Comparison of ENCODE assay signal across 17 cellular contexts in genomic region chr17:47864791-47865216, GRCh38. TPM values are rescaled to one million over a fixed set of nuclear protein-coding genes. Genes with fewer than 3 reads are reported as not detected.
DNase-seq lines count a peak whose midpoint lies in the region; ATAC-seq and TF ChIP-seq lines count a peak whose summit lies in the region.
"Had no signal": no experiment of that assay in that cellular context is flagged by ENCODE, and none has a peak within 500 bp of the region (broad histone marks: within the 10 kb centered on the region; RNA-seq: fewer than 3 reads in every experiment).

No MANE protein-coding gene starts in this region.

- peaks cover 5% of the 10 kb centered on the region for H3K9me1 ChIP-seq in IMR-90 (ENCODE audit: insufficient read depth, low read length)

- TF ChIP-seq CTCF in IMR-90 (conservative IDR thresholded peaks at IDR 0.05; ENCODE audit: low read depth, low read length): no peak
- TF ChIP-seq CTCF in WERI-Rb-1 (IDR thresholded peaks at IDR 0.05; ENCODE audit: low read depth, low read length): no peak

- DNase-seq in activated CD4-positive, alpha-beta T cell treated with anti-CD3 and anti-CD28 coated beads for 48 hours: peak; percentile 39
- no peak for DNase-seq in activated CD4-positive, alpha-beta T cell treated with anti-CD3 and anti-CD28 coated beads, Interleukin-2, amount 50 U/mL, for 4 hours
- DNase-seq in IMR-90 (no peak), mesenchymal stem cell (no peak), HAP-1 (ENCODE audit: low spot score in 2 of 2) (no peak), pons (ENCODE audit: low spot score) (no peak), WERI-Rb-1 (no peak)
- DNase-seq: activated CD4-positive, CD25-positive, alpha-beta regulatory T cell; hippocampal formation; NCI-H524; SJCRH30 had no signal

- H3K27ac ChIP-seq in IMR-90 (ENCODE audit: insufficient read depth, low read length): no peak overlapping the region; the same call in 1 of the 2 replicates
- H3K27ac ChIP-seq in mesenchymal stem cell (ENCODE audit: low read length, poor library complexity, severe bottlenecking): no peak overlapping the region
- H3K27ac ChIP-seq in WERI-Rb-1: no peak overlapping the region
- H3K27ac ChIP-seq: HL-60, SJCRH30 had no signal

- 0 out of 2 replicates have a peak overlapping the region, but pooled peaks have one; percentile 8 for H3K14ac ChIP-seq in IMR-90 (replicated peaks; ENCODE audit: low read depth, low read length)
- H3K14ac ChIP-seq in mesenchymal stem cell (ENCODE audit: low read length in 2 of 2): no peak overlapping the region

- intact Hi-C loops in IMR-90 (cut with micrococcal nuclease): no loop called here

- no peak for ATAC-seq in IMR-90 (ENCODE audit: low read depth)

- H3K4ac ChIP-seq in IMR-90 (ENCODE audit: low read depth, low read length) (peak overlapping the region; percentile 22; the same call in 1 of the 2 replicates), mesenchymal stem cell (ENCODE audit: low read depth in 1 of 2, low read length in 2 of 2) (no peak overlapping the region)

- peaks cover 11% of the 10 kb centered on the region for H3K4me1 Mint-ChIP-seq in T-helper 1 cell treated with Interleukin-12 subunit alpha and Interleukin-12 subunit beta and Interleukin-4 antibody, amounts not matched to agents 30 μg/mL and 1 μg/mL, for 36 hours (ENCODE audit: low read depth)

- no peak overlapping the region for H3K9ac ChIP-seq in IMR-90 (ENCODE audit: low read depth, low read length)
- H3K9ac ChIP-seq in mesenchymal stem cell (ENCODE audit: low read length): peak overlapping the region; percentile 53

- no peaks in the 10 kb centered on the region for H3K9me3 Mint-ChIP-seq in T-helper 1 cell treated with Interleukin-12 subunit alpha and Interleukin-12 subunit beta and Interleukin-4 antibody, amounts not matched to agents 30 μg/mL and 1 μg/mL, for 36 hours

- H2BK15ac ChIP-seq in IMR-90 (ENCODE audit: low read depth, low read length) (0 out of 3 replicates have a peak overlapping the region, but pooled peaks have one; percentile 41), mesenchymal stem cell (ENCODE audit: low read depth, poor library complexity, severe bottlenecking) (no peak overlapping the region)

- in situ Hi-C loops in IMR-90 (cut with MboI; ENCODE audit: low sequenced_read_pairs): no loop called here
- in situ Hi-C loops in HAP-1 (cut with MboI; ENCODE audit: low sequenced_read_pairs): no loop called here

- POLR2A ChIA-PET in IMR-90 (lab: Charles Lee; ENCODE audit: unreplicated experiment): no interaction called here

- H3K4me3 ChIP-seq in IMR-90 (ENCODE audit: insufficient read depth, low read depth, low read length) (no peak overlapping the region), mesenchymal stem cell (ENCODE audit: insufficient read depth in 1 of 2, low read depth in 1 of 2, low read length in 2 of 2) (peak overlapping the region in 1 of 2 experiments; percentile 57), HAP-1 (no peak overlapping the region), WERI-Rb-1 (ENCODE audit: low read depth, low read length) (no peak overlapping the region)
- H3K4me3 ChIP-seq: SJCRH30 had no signal

- H3K27me3 Mint-ChIP-seq in T-helper 1 cell treated with Interleukin-12 subunit alpha and Interleukin-12 subunit beta and Interleukin-4 antibody, amounts not matched to agents 30 μg/mL and 1 μg/mL, for 36 hours (ENCODE audit: low read depth): peaks cover 19% of the 10 kb centered on the region

- CTCF ChIA-PET in IMR-90 (lab: Yijun Ruan, JAX): no interaction called here

- BruUV-seq in IMR-90 (replicated peaks; lab: Mats Ljungman, UMichigan): no TSS peak

- H4K91ac ChIP-seq in IMR-90 (ENCODE audit: insufficient read depth, low read depth, low read length) (peak overlapping the region; percentile 34; the same call in 1 of the 2 replicates), mesenchymal stem cell (ENCODE audit: low read length) (no peak overlapping the region)

- no peak overlapping the region for H2BK12ac ChIP-seq in mesenchymal stem cell (ENCODE audit: low read length in 2 of 2)

- H2BK5ac ChIP-seq in IMR-90 (ENCODE audit: low read depth, low read length, poor library complexity, severe bottlenecking) (no peak overlapping the region), mesenchymal stem cell (ENCODE audit: low read depth, low read length, poor library complexity, severe bottlenecking) (no peak overlapping the region)

- no peak overlapping the region for H2AK9ac ChIP-seq in IMR-90 (replicated peaks; ENCODE audit: low read depth, low read length, poor library complexity)

- peak overlapping the region; percentile 61 for H2BK120ac ChIP-seq in IMR-90 (ENCODE audit: low read depth, low read length)
- H2BK120ac ChIP-seq in mesenchymal stem cell (ENCODE audit: low read depth, low read length): no peak overlapping the region

- no peak overlapping the region for H3K18ac ChIP-seq in IMR-90 (ENCODE audit: low read depth, low read length)
- H3K18ac ChIP-seq in mesenchymal stem cell (ENCODE audit: low read depth in 1 of 2, low read length in 2 of 2): no peak overlapping the region

- no peaks in the 10 kb centered on the region for H4K20me1 ChIP-seq in IMR-90 (ENCODE audit: insufficient read depth, low read length)

- H3K4me1 ChIP-seq in IMR-90 (ENCODE audit: control insufficient read depth, insufficient read depth, low read length): peaks cover 8% of the 10 kb centered on the region
- peaks cover 6% of the 10 kb centered on the region for H3K4me1 ChIP-seq in mesenchymal stem cell (ENCODE audit: control insufficient read depth, insufficient read depth, low read depth, low read length)
- H3K4me1 ChIP-seq in HAP-1: no peaks in the 10 kb centered on the region
- H3K4me1 ChIP-seq: SJCRH30 had no signal

- TF ChIP-seq RAD21 in IMR-90 (IDR thresholded peaks at IDR 0.05; ENCODE audit: low read length): no peak

- peak overlapping the region; percentile 4 for H2BK20ac ChIP-seq in IMR-90 (ENCODE audit: low read depth, low read length)

- no peak overlapping the region for H4K5ac ChIP-seq in IMR-90 (ENCODE audit: low read depth, low read length)

- dilution Hi-C loops in IMR-90 (cut with HindIII; ENCODE audit: low sequenced_read_pairs, unreplicated experiment): no loop called here

- H2AFZ ChIP-seq in IMR-90 (replicated peaks; ENCODE audit: low read length, poor library complexity) (no peak overlapping the region), mesenchymal stem cell (ENCODE audit: low read depth, low read length) (no peak overlapping the region)

- peak overlapping the region; percentile 11 for H3K27ac Mint-ChIP-seq in T-helper 1 cell treated with Interleukin-12 subunit alpha and Interleukin-12 subunit beta and Interleukin-4 antibody, amounts not matched to agents 30 μg/mL and 1 μg/mL, for 36 hours
- H3K27ac Mint-ChIP-seq: activated naive CD8-positive, alpha-beta T cell had no signal

- H2AK5ac ChIP-seq in IMR-90 (ENCODE audit: low read depth, low read length): peak overlapping the region; percentile 20
- no peak overlapping the region for H2AK5ac ChIP-seq in mesenchymal stem cell (ENCODE audit: low read length, severe bottlenecking)

- H3K36me3 ChIP-seq in IMR-90 (ENCODE audit: control insufficient read depth, insufficient read depth, low read length) (no peaks in the 10 kb centered on the region), mesenchymal stem cell (ENCODE audit: control insufficient read depth in 1 of 2, insufficient read depth in 2 of 2, low read depth in 1 of 2, low read length in 2 of 2) (no peaks in the 10 kb centered on the region), HAP-1 (replicated peaks) (no peaks in the 10 kb centered on the region), WERI-Rb-1 (no peaks in the 10 kb centered on the region)
- H3K36me3 ChIP-seq: SJCRH30 had no signal

- H3K79me1 ChIP-seq in IMR-90 (ENCODE audit: low read depth in 1 of 2, low read length in 2 of 2) (no peaks in the 10 kb centered on the region), mesenchymal stem cell (replicated peaks; ENCODE audit: low read length, poor library complexity, severe bottlenecking) (no peaks in the 10 kb centered on the region)

- H3K9me3 ChIP-seq in IMR-90 (ENCODE audit: control insufficient read depth, insufficient read depth, low read length) (peaks cover 3% of the 10 kb centered on the region; the same call in 1 of the 2 replicates), mesenchymal stem cell (ENCODE audit: control insufficient read depth, low read length) (no peaks in the 10 kb centered on the region), HAP-1 (no peaks in the 10 kb centered on the region), WERI-Rb-1 (ENCODE audit: severe bottlenecking) (no peaks in the 10 kb centered on the region)
- H3K9me3 ChIP-seq: SJCRH30 had no signal

- TF ChIP-seq POLR2A in IMR-90 (IDR thresholded peaks at IDR 0.05; ENCODE audit: low read depth, low read length): no peak

- H3K4me2 ChIP-seq in IMR-90 (ENCODE audit: low read depth, low read length): no peak overlapping the region
- no peak overlapping the region for H3K4me2 ChIP-seq in mesenchymal stem cell (ENCODE audit: low read length, poor library complexity, severe bottlenecking)

- H3K4me3 Mint-ChIP-seq in T-helper 1 cell treated with Interleukin-12 subunit alpha and Interleukin-12 subunit beta and Interleukin-4 antibody, amounts not matched to agents 30 μg/mL and 1 μg/mL, for 36 hours: no peak overlapping the region
- H3K4me3 Mint-ChIP-seq: activated naive CD8-positive, alpha-beta T cell had no signal

- no peak overlapping the region for H4K8ac ChIP-seq in IMR-90 (ENCODE audit: low read depth in 2 of 2, low read length in 2 of 2)
- no peak overlapping the region for H4K8ac ChIP-seq in mesenchymal stem cell (ENCODE audit: low read length)

- no peak overlapping the region for H3K56ac ChIP-seq in IMR-90 (ENCODE audit: extremely low read depth, insufficient read depth, low read length)

- H3K23ac ChIP-seq in IMR-90 (ENCODE audit: low read depth, low read length) (no peak overlapping the region), mesenchymal stem cell (ENCODE audit: low read length in 2 of 2) (no peak overlapping the region)

- 100% methylated on average over 1 of the region's 7 CpGs; no CpG with 5 or more reads in 1 of the 2 experiments for WGBS in IMR-90 (ENCODE audit: extremely low coverage in 2 of 2, insufficient read length in 1 of 2), 2 experiments
- 92% methylated on average over 2 of the region's 7 CpGs for WGBS in mesenchymal stem cell

- no peaks in the 10 kb centered on the region for H3K36me3 Mint-ChIP-seq in T-helper 1 cell treated with Interleukin-12 subunit alpha and Interleukin-12 subunit beta and Interleukin-4 antibody, amounts not matched to agents 30 μg/mL and 1 μg/mL, for 36 hours (ENCODE audit: low read depth)
- H3K36me3 Mint-ChIP-seq: activated naive CD8-positive, alpha-beta T cell had no signal

- peaks cover 15% of the 10 kb centered on the region for H3K27me3 ChIP-seq in IMR-90 (ENCODE audit: control insufficient read depth, insufficient read depth, low read length)
- H3K27me3 ChIP-seq in mesenchymal stem cell (ENCODE audit: control insufficient read depth in 1 of 2, insufficient read depth in 1 of 2, low read length in 2 of 2): peaks cover 19 to 20% of the 10 kb centered on the region in 2 experiments
- peaks cover 21% of the 10 kb centered on the region for H3K27me3 ChIP-seq in HAP-1 (ENCODE audit: low read depth)
- no peaks in the 10 kb centered on the region for H3K27me3 ChIP-seq in WERI-Rb-1 (ENCODE audit: insufficient read depth, low read depth, severe bottlenecking)

RNA-seq across cellular contexts. Expression of gene SP6, which starts 13.8 kb away (rescaled TPM):
- under 0.01 TPM in 2 replicates for total RNA-seq in IMR-90 (2012; rRNA removed)
- 0.31 and 0.32 TPM in 2 replicates for polyA plus RNA-seq in IMR-90 (2012; rRNA removed)
- polyA plus RNA-seq in IMR-90 (2012; cell fraction: cytosol; rRNA removed): 0.14 and 0.24 TPM in 2 replicates
- polyA plus RNA-seq in IMR-90 (2012; cell fraction: nucleus; rRNA removed; ENCODE audit: low replicate concordance): 0.34 and 0.51 TPM in 2 replicates
- polyA plus RNA-seq in mesenchymal stem cell (2013, experiment 1 of 2): 0.01 TPM
- polyA plus RNA-seq in mesenchymal stem cell (2013, experiment 2 of 2): 0.03 TPM
- total RNA-seq: SJCRH30 had no signal

RNA-seq across cellular contexts. Expression of gene SCRN2, which starts 23.7 kb away (rescaled TPM):
- total RNA-seq in IMR-90 (2012; rRNA removed): 14.7 and 17.2 TPM in 2 replicates
- 27.6 and 31.0 TPM in 2 replicates for polyA plus RNA-seq in IMR-90 (2012; rRNA removed)
- 16.3 and 34.7 TPM in 2 replicates for polyA plus RNA-seq in IMR-90 (2012; cell fraction: cytosol; rRNA removed)
- polyA plus RNA-seq in IMR-90 (2012; cell fraction: nucleus; rRNA removed; ENCODE audit: low replicate concordance): 122 and 248 TPM in 2 replicates
- 20.3 TPM for polyA plus RNA-seq in mesenchymal stem cell (2013, experiment 1 of 2)
- polyA plus RNA-seq in mesenchymal stem cell (2013, experiment 2 of 2): 18.3 TPM

RNA-seq across cellular contexts. Expression of gene SP2, which starts 31.2 kb away (rescaled TPM):
- total RNA-seq in IMR-90 (2012; rRNA removed): 0.72 and 1.4 TPM in 2 replicates
- polyA plus RNA-seq in IMR-90 (2012; rRNA removed): 13.8 and 14.0 TPM in 2 replicates
- polyA plus RNA-seq in IMR-90 (2012; cell fraction: cytosol; rRNA removed): 7.4 and 17.7 TPM in 2 replicates
- 23.1 and 23.5 TPM in 2 replicates for polyA plus RNA-seq in IMR-90 (2012; cell fraction: nucleus; rRNA removed; ENCODE audit: low replicate concordance)
- polyA plus RNA-seq in mesenchymal stem cell (2013, experiment 1 of 2): 25.4 TPM
- polyA plus RNA-seq in mesenchymal stem cell (2013, experiment 2 of 2): 26.2 TPM

RNA-seq across cellular contexts. Expression of gene LRRC46, which starts 33.3 kb away (rescaled TPM):
- not detected in 2 replicates for total RNA-seq in IMR-90 (2012; rRNA removed)
- polyA plus RNA-seq in IMR-90 (2012; rRNA removed): 0.77 and 0.80 TPM in 2 replicates
- 0.26 and 0.52 TPM in 2 replicates for polyA plus RNA-seq in IMR-90 (2012; cell fraction: cytosol; rRNA removed)
- polyA plus RNA-seq in IMR-90 (2012; cell fraction: nucleus; rRNA removed; ENCODE audit: low replicate concordance): 1.4 and 1.7 TPM in 2 replicates
- 0.30 TPM for polyA plus RNA-seq in mesenchymal stem cell (2013, experiment 1 of 2)
- polyA plus RNA-seq in mesenchymal stem cell (2013, experiment 2 of 2): 0.36 TPM
- total RNA-seq: cerebellum, epithelial cell of proximal tubule, lung microvascular endothelial cell had no signal

RNA-seq across cellular contexts. Expression of gene MRPL10, which starts 33.5 kb away (rescaled TPM):
- 28.1 and 32.3 TPM in 2 replicates for total RNA-seq in IMR-90 (2012; rRNA removed)
- 57.7 and 61.8 TPM in 2 replicates for polyA plus RNA-seq in IMR-90 (2012; rRNA removed)
- 31.1 and 78.7 TPM in 2 replicates for polyA plus RNA-seq in IMR-90 (2012; cell fraction: cytosol; rRNA removed)
- polyA plus RNA-seq in IMR-90 (2012; cell fraction: nucleus; rRNA removed; ENCODE audit: low replicate concordance): 33.3 and 43.6 TPM in 2 replicates
- 46.1 TPM for polyA plus RNA-seq in mesenchymal stem cell (2013, experiment 1 of 2)
- 47.7 TPM for polyA plus RNA-seq in mesenchymal stem cell (2013, experiment 2 of 2)
